15 cellular contexts compared by ENCODE assay signal in genomic region chrX:116281106-116281505, GRCh38.
"Had no signal": no experiment of that assay in that cellular context is flagged by ENCODE, and none has a peak within 500 bp of the region (broad histone marks: within the 10 kb centered on the region; RNA-seq: fewer than 3 reads in every experiment).

No MANE protein-coding gene starts in this region.

- H3K4me1 ChIP-seq: lower lobe of right lung, sigmoid colon had no signal

- H3K27ac ChIP-seq: lower lobe of right lung, ovary, sigmoid colon, thoracic aorta had no signal

- H3K4me3 ChIP-seq: lower lobe of right lung, ovary, sigmoid colon, thoracic aorta had no signal

- H3K36me3 ChIP-seq: lower lobe of right lung, ovary, sigmoid colon, thoracic aorta had no signal

- H3K27me3 ChIP-seq: ovary, sigmoid colon had no signal

- DNase-seq: activated CD4-positive, alpha-beta T cell treated with anti-CD3 and anti-CD28 coated beads, Interleukin-2, amount 50 U/mL, for 4 hours; activated naive CD4-positive, alpha-beta T cell treated with Interleukin-2 at 50 U/mL for 16 hours; activated T-cell treated with anti-CD3 and anti-CD28 coated beads for 4 hours; anterior cingulate cortex; foreskin fibroblast; immature natural killer cell; lower lobe of right lung; midbrain; naive B cell; ovary; sigmoid colon; stimulated activated CD4-positive, alpha-beta T cell treated with anti-CD3 and anti-CD28 coated beads, Interleukin-12 subunit alpha, Interleukin-12 subunit beta, amount 100 ng/mL, for 4 hours; stimulated activated CD4-positive, alpha-beta T cell treated with anti-CD3 and anti-CD28 coated beads, Interleukin-2, amount 100 ng/mL, for 24 hours; SW 1271 had no signal

- H3K9me3 ChIP-seq: lower lobe of right lung, ovary, sigmoid colon, thoracic aorta had no signal
